26 cellular contexts compared by ENCODE assay signal in genomic region chr13:85316501-85316900, GRCh38.
"Had no signal": no experiment of that assay in that cellular context is flagged by ENCODE, and none has a peak within 500 bp of the region (broad histone marks: within the 10 kb centered on the region; RNA-seq: fewer than 3 reads in every experiment).

No MANE protein-coding gene starts in this region.

- H3K4me1 ChIP-seq: body of pancreas, foreskin keratinocyte, left lung, lower lobe of right lung, right lobe of liver, testis, transverse colon had no signal

- DNase-seq: activated CD4-positive, alpha-beta T cell treated with anti-CD3 and anti-CD28 coated beads for 36 hours; activated CD4-positive, CD25-positive, alpha-beta regulatory T cell; activated CD8-positive, alpha-beta memory T cell treated with anti-CD3 and anti-CD28 coated beads, Interleukin-2, amount 10 ng/mL, durations not matched to agents 7 days and 5 days; activated CD8-positive, alpha-beta T cell treated with anti-CD3 and anti-CD28 coated beads, Interleukin-2, amount 10 ng/mL, durations not matched to agents 7 days and 5 days; activated naive CD4-positive, alpha-beta T cell; activated T-cell treated with anti-CD3 and anti-CD28 coated beads, Interleukin-2, amount 50 U/mL, for 48 hours; anterior cingulate cortex; body of pancreas; cerebellar nuclear complex; dorsolateral prefrontal cortex; effector memory CD4-positive, alpha-beta T cell; foreskin keratinocyte; kidney glomerular epithelial cell; left lung; lower lobe of right lung; mesenchymal stem cell; natural killer cell; right lobe of liver; stimulated activated CD4-positive, alpha-beta T cell treated with anti-CD3 and anti-CD28 coated beads, Interleukin-2, amount 100 ng/mL, for 48 hours; stimulated activated naive CD4-positive, alpha-beta T cell treated with Interleukin-2 at 50 U/mL for 16 hours; testis; transverse colon had no signal

- H3K27ac ChIP-seq: body of pancreas, coronary artery, dorsolateral prefrontal cortex, foreskin keratinocyte, left lung, lower lobe of right lung, neutrophil, right lobe of liver, testis, transverse colon had no signal

- H3K9me3 ChIP-seq: body of pancreas, lower lobe of right lung, neutrophil, right lobe of liver, testis, transverse colon had no signal

- H3K36me3 ChIP-seq: left lung, lower lobe of right lung, neutrophil, right lobe of liver, transverse colon had no signal

- H3K4me3 ChIP-seq: body of pancreas, coronary artery, dorsolateral prefrontal cortex, left lung, lower lobe of right lung, right lobe of liver, testis, transverse colon had no signal

- ATAC-seq: activated CD4-positive, alpha-beta T cell treated with anti-CD3 and anti-CD28 coated beads for 36 hours; activated CD8-positive, alpha-beta memory T cell treated with anti-CD3 and anti-CD28 coated beads, Interleukin-2, amount 10 ng/mL, durations not matched to agents 7 days and 5 days; activated CD8-positive, alpha-beta T cell treated with anti-CD3 and anti-CD28 coated beads, Interleukin-2, amount 10 ng/mL, durations not matched to agents 7 days and 5 days; activated naive CD4-positive, alpha-beta T cell treated with anti-CD3 and anti-CD28 coated beads, Interleukin-2, amount 50 U/mL, for 72 hours; body of pancreas; esophagus mucosa; foreskin keratinocyte; left lung; lower lobe of right lung; natural killer cell; right lobe of liver had no signal

- H3K27me3 ChIP-seq: body of pancreas, dorsolateral prefrontal cortex, foreskin keratinocyte, left lung, neutrophil, right lobe of liver, testis, transverse colon had no signal
